Comparison of ENCODE assay signal across 9 cellular contexts in genomic region chr11:73334244-73335203, GRCh38. TPM values are rescaled to one million over a fixed set of nuclear protein-coding genes. Genes with fewer than 3 reads are reported as not detected.
DNase-seq lines count a peak whose midpoint lies in the region; ATAC-seq and TF ChIP-seq lines count a peak whose summit lies in the region.
"Had no signal": no experiment of that assay in that cellular context is flagged by ENCODE, and none has a peak within 500 bp of the region (broad histone marks: within the 10 kb centered on the region; RNA-seq: fewer than 3 reads in every experiment).

No MANE protein-coding gene starts in this region.

- H3K4me3 ChIP-seq in brain microvascular endothelial cell (ENCODE audit: low read depth, low read length) (peak overlapping the region; percentile 1), tibial nerve (peak overlapping the region in 1 of 4 donors; percentile 3)

- ATAC-seq in left lobe of liver (peak; percentile 34), GM18861 (IDR thresholded peaks at IDR 0.05; ENCODE audit: unreplicated experiment) (no peak), GM21528 (IDR thresholded peaks at IDR 0.05; ENCODE audit: low FRiP score, unreplicated experiment) (no peak)

- peak overlapping the region; percentile 71 for H3K27ac ChIP-seq in brain microvascular endothelial cell
- H3K27ac ChIP-seq in tibial nerve: peak overlapping the region; percentile 19 to 90 (median 70)

- TF ChIP-seq EP300 in tibial nerve (IDR thresholded peaks at IDR 0.05): peak in 1 of 2 donors; percentile 52

- TF ChIP-seq POLR2A in tibial nerve (IDR thresholded peaks at IDR 0.05): no peak

- TF ChIP-seq CTCF in brain microvascular endothelial cell (IDR thresholded peaks at IDR 0.05; ENCODE audit: low read depth, low read length, missing control alignments): peak; percentile 6
- TF ChIP-seq CTCF in tibial nerve (IDR thresholded peaks at IDR 0.05): no peak

- 12 to 17% methylated on average over 7 of the region's 7 CpGs for WGBS in tibial nerve, 2 donors

- H3K36me3 ChIP-seq in brain microvascular endothelial cell (replicated peaks) (no peaks in the 10 kb centered on the region), tibial nerve (no peaks in the 10 kb centered on the region)

- DNase-seq in HT1080 (ENCODE audit: low read depth): peak; percentile 94
- peak; percentile 84 for DNase-seq in brain microvascular endothelial cell
- peak; percentile 60 for DNase-seq in left lobe of liver (ENCODE audit: low spot score)
- DNase-seq in tibial nerve (ENCODE audit: low spot score in 2 of 2): peak; percentile 67 to 71
- no peak for DNase-seq in activated CD8-positive, alpha-beta memory T cell treated with anti-CD3 and anti-CD28 coated beads, Interleukin-2, amount 50 U/mL, for 4 hours
- no peak for DNase-seq in superior temporal gyrus (ENCODE audit: extremely low spot score)

- peaks cover 3 to 87% (median 62%) of the 10 kb centered on the region in 4 donors for H3K4me1 ChIP-seq in tibial nerve

- in situ Hi-C loops in brain microvascular endothelial cell (cut with HindIII; ENCODE audit: low pct_ligation_motif_present, low sequenced_read_pairs): no loop called here

- H3K9me3 ChIP-seq in tibial nerve: no peaks in the 10 kb centered on the region

- H3K27me3 ChIP-seq in brain microvascular endothelial cell (replicated peaks) (no peaks in the 10 kb centered on the region), tibial nerve (no peaks in the 10 kb centered on the region)

RNA-seq across cellular contexts. Expression of gene ARHGEF17, which starts 26.4 kb away (rescaled TPM):
- total RNA-seq in HT1080 (2014; rRNA removed; shearing (Covaris generic)): 8.2 and 8.8 TPM in 2 replicates
- 7.9 and 9.0 TPM in 2 replicates for polyA plus RNA-seq in HT1080 (2015; cell fraction: cytosol; rRNA removed)
- polyA plus RNA-seq in HT1080 (2015; cell fraction: nucleus; rRNA removed): 79.3 and 89.1 TPM in 2 replicates
- 6.8 TPM for total RNA-seq in left lobe of liver
- 100 to 1,000 TPM; 102 to 135 (median 112) TPM for total RNA-seq in tibial nerve
- polyA plus RNA-seq: IgD-negative memory B cell had no signal

RNA-seq across cellular contexts. Expression of gene RELT, which starts 41.7 kb away (rescaled TPM):
- total RNA-seq in HT1080 (2014; rRNA removed; shearing (Covaris generic)): 13.4 and 15.1 TPM in 2 replicates
- polyA plus RNA-seq in HT1080 (2015; cell fraction: cytosol; rRNA removed): 8.2 and 8.7 TPM in 2 replicates
- 21.4 and 23.2 TPM in 2 replicates for polyA plus RNA-seq in HT1080 (2015; cell fraction: nucleus; rRNA removed)
- 1.4 TPM for total RNA-seq in left lobe of liver
- total RNA-seq in tibial nerve: 1 to 10 TPM; 2.4 to 6.0 (median 2.5) TPM

Comparison
In these comparisons a context has a peak if more than half of its experiments do, and no peak if none do; other contexts are left out.
1. DNase-seq: peak in HT1080 (single experiment), brain microvascular endothelial cell (single experiment), left lobe of liver (single experiment) and tibial nerve (2 of 2); none in activated CD8-positive, alpha-beta memory T cell treated with anti-CD3 and anti-CD28 coated beads, Interleukin-2, amount 50 U/mL, for 4 hours (single experiment) and superior temporal gyrus (single experiment).
2. RNA of gene ARHGEF17, which starts 26.4 kb away (total RNA-seq): 102 to 135 TPM in tibial nerve; 8.2 to 8.8 TPM in HT1080 and 6.8 TPM in left lobe of liver (single experiment); every median in the first group is over 10 times any median in the second.